10 cellular contexts compared by ENCODE assay signal in the genomic region with DNA sequence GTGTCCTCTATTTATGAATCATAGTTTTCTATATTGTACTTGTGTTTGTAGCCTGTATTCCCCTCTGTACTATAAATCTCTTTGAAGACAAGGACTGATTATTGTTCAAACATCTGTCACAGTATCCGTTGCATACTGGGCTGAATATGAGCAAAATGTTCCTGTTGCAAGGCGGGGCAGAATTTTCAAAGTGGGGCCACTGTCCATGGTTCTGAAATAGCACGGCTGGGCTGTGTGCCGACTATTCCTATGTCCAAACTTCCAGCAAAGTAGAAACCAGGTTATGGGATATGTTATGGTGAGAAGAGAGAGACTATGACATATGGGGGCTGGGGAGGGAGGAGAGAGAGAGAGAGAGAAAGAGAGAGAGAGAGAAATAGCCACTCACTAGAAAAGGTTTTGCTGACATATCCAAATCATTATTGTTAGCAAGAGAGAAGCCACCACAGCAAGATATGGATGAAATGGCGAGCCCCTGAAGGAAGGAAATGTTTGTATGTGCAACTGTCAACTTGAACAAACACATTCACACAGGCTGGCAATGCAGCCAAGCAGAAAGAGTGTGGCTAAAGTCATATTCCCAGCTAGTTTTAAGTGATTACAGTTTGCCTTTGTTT.
DNase-seq lines count a peak whose midpoint lies in the region; ATAC-seq and TF ChIP-seq lines count a peak whose summit lies in the region.
"Had no signal": no experiment of that assay in that cellular context is flagged by ENCODE, and none has a peak within 500 bp of the region (broad histone marks: within the 10 kb centered on the region; RNA-seq: fewer than 3 reads in every experiment).

No MANE protein-coding gene starts in this region.

- no peak overlapping the region for H3K4me3 Mint-ChIP-seq in Calu3 (ENCODE audit: low read depth, unreplicated experiment)
- no peak overlapping the region for H3K4me3 Mint-ChIP-seq in activated CD8-positive, alpha-beta T cell treated with anti-CD3 and anti-CD28 coated beads, Interleukin-2, amount 10 ng/mL, durations not matched to agents 7 days and 5 days
- H3K4me3 Mint-ChIP-seq: stimulated activated naive CD8-positive, alpha-beta T cell treated with anti-CD3 and anti-CD28 coated beads, Interleukin-15, amount 100 ng/mL, for 72 hours had no signal

- H3K36me3 ChIP-seq in suprapubic skin, result no peaks in the 10 kb centered on the region

- no peak for ATAC-seq in activated CD8-positive, alpha-beta T cell treated with anti-CD3 and anti-CD28 coated beads, Interleukin-2, amount 10 ng/mL, durations not matched to agents 7 days and 5 days
- ATAC-seq in HG03175 (IDR thresholded peaks at IDR 0.05; ENCODE audit: unreplicated experiment) (no peak), HG02571 (IDR thresholded peaks at IDR 0.05; ENCODE audit: unreplicated experiment) (no peak)
- ATAC-seq: psoas muscle; stimulated activated naive CD8-positive, alpha-beta T cell treated with anti-CD3 and anti-CD28 coated beads, Interleukin-15, amount 100 ng/mL, for 72 hours had no signal

- DNase-seq in Calu3 (peak; percentile 22), HT1080 (ENCODE audit: low read depth) (peak; percentile 7), kidney glomerular epithelial cell (lab: John Stamatoyannopoulos, UW) (peak; percentile 1), suprapubic skin (ENCODE audit: low spot score in 2 of 2) (no peak), SHP77 (lab: John Stamatoyannopoulos, UW) (no peak)
- peak; percentile 46 for DNase-seq in activated CD8-positive, alpha-beta T cell treated with anti-CD3 and anti-CD28 coated beads, Interleukin-2, amount 10 ng/mL, durations not matched to agents 7 days and 5 days
- DNase-seq: psoas muscle had no signal

- H3K9me3 ChIP-seq in suprapubic skin, result no peaks in the 10 kb centered on the region
- H3K9me3 ChIP-seq: psoas muscle had no signal

- no TSS peak for BruUV-seq in Calu3 (replicated peaks; lab: Mats Ljungman, UMichigan)

- H3K36me3 Mint-ChIP-seq in Calu3 (ENCODE audit: insufficient read depth, unreplicated experiment), result no peaks in the 10 kb centered on the region
- H3K36me3 Mint-ChIP-seq in activated CD8-positive, alpha-beta T cell treated with anti-CD3 and anti-CD28 coated beads, Interleukin-2, amount 10 ng/mL, durations not matched to agents 7 days and 5 days (ENCODE audit: low read depth), result no peaks in the 10 kb centered on the region

- no peaks in the 10 kb centered on the region for H3K4me1 ChIP-seq in suprapubic skin
- H3K4me1 ChIP-seq: psoas muscle had no signal

- H3K27me3 ChIP-seq in suprapubic skin, result peaks cover 7% of the 10 kb centered on the region

- CTCF ChIA-PET in Calu3 (lab: Charles Lee), result no interaction called here
- CTCF ChIA-PET in activated CD8-positive, alpha-beta T cell treated with anti-CD3 and anti-CD28 coated beads, Interleukin-2, amount 10 ng/mL, durations not matched to agents 7 days and 5 days (lab: Charles Lee), result no interaction called here

- no peak for TF ChIP-seq EP300 in suprapubic skin (IDR thresholded peaks at IDR 0.05)

- H3K27ac ChIP-seq in suprapubic skin, result no peak overlapping the region
- H3K27ac ChIP-seq: psoas muscle had no signal

- peaks cover 25% of the 10 kb centered on the region for H3K27me3 Mint-ChIP-seq in Calu3 (ENCODE audit: unreplicated experiment)
- no peaks in the 10 kb centered on the region for H3K27me3 Mint-ChIP-seq in activated CD8-positive, alpha-beta T cell treated with anti-CD3 and anti-CD28 coated beads, Interleukin-2, amount 10 ng/mL, durations not matched to agents 7 days and 5 days (ENCODE audit: low read depth)

- no peak overlapping the region for H3K27ac Mint-ChIP-seq in Calu3 (ENCODE audit: unreplicated experiment)
- H3K27ac Mint-ChIP-seq in activated CD8-positive, alpha-beta T cell treated with anti-CD3 and anti-CD28 coated beads, Interleukin-2, amount 10 ng/mL, durations not matched to agents 7 days and 5 days, result no peak overlapping the region
- H3K27ac Mint-ChIP-seq: stimulated activated naive CD8-positive, alpha-beta T cell treated with anti-CD3 and anti-CD28 coated beads, Interleukin-15, amount 100 ng/mL, for 72 hours had no signal

- H3K9me3 Mint-ChIP-seq in Calu3 (ENCODE audit: low read depth, unreplicated experiment), result no peaks in the 10 kb centered on the region
- no peaks in the 10 kb centered on the region for H3K9me3 Mint-ChIP-seq in activated CD8-positive, alpha-beta T cell treated with anti-CD3 and anti-CD28 coated beads, Interleukin-2, amount 10 ng/mL, durations not matched to agents 7 days and 5 days (ENCODE audit: insufficient read depth)
- H3K9me3 Mint-ChIP-seq: stimulated activated naive CD8-positive, alpha-beta T cell treated with anti-CD3 and anti-CD28 coated beads, Interleukin-15, amount 100 ng/mL, for 72 hours had no signal

- TF ChIP-seq CTCF in Calu3 (IDR thresholded peaks at IDR 0.05; ENCODE audit: unreplicated experiment) (no peak), suprapubic skin (IDR thresholded peaks at IDR 0.05) (no peak)

- 16% methylated on average over 5 of the region's 5 CpGs for WGBS in suprapubic skin

- no peak for TF ChIP-seq POLR2A in suprapubic skin (IDR thresholded peaks at IDR 0.05)

- POLR2A ChIA-PET in activated CD8-positive, alpha-beta T cell treated with anti-CD3 and anti-CD28 coated beads, Interleukin-2, amount 10 ng/mL, durations not matched to agents 7 days and 5 days (lab: Charles Lee), result interaction anchor here (0.8 kb wide), 1 partner anchor 1093 kb away, joined by 3 read pairs; no protein-coding TSS in a partner anchor

- intact Hi-C loops in Calu3 (cut with micrococcal nuclease; ENCODE audit: unreplicated experiment), result no loop called here

- no peak overlapping the region for H3K4me3 ChIP-seq in suprapubic skin
- H3K4me3 ChIP-seq: psoas muscle had no signal

- no peaks in the 10 kb centered on the region for H3K4me1 Mint-ChIP-seq in Calu3 (ENCODE audit: low read depth, unreplicated experiment)
- no peaks in the 10 kb centered on the region for H3K4me1 Mint-ChIP-seq in activated CD8-positive, alpha-beta T cell treated with anti-CD3 and anti-CD28 coated beads, Interleukin-2, amount 10 ng/mL, durations not matched to agents 7 days and 5 days (ENCODE audit: low read depth)
- H3K4me1 Mint-ChIP-seq: stimulated activated naive CD8-positive, alpha-beta T cell treated with anti-CD3 and anti-CD28 coated beads, Interleukin-15, amount 100 ng/mL, for 72 hours had no signal

Comparison
In these comparisons a context has a peak if more than half of its experiments do, and no peak if none do; other contexts are left out.
1. DNase-seq: peak in Calu3 (single experiment), HT1080 (single experiment), activated CD8-positive, alpha-beta T cell treated with anti-CD3 and anti-CD28 coated beads, Interleukin-2, amount 10 ng/mL, durations not matched to agents 7 days and 5 days (single experiment) and kidney glomerular epithelial cell (single experiment); none in suprapubic skin (0 of 2) and SHP77 (0 of 2).